Comparison of ENCODE assay signal across 1 cellular context in the genomic region with DNA sequence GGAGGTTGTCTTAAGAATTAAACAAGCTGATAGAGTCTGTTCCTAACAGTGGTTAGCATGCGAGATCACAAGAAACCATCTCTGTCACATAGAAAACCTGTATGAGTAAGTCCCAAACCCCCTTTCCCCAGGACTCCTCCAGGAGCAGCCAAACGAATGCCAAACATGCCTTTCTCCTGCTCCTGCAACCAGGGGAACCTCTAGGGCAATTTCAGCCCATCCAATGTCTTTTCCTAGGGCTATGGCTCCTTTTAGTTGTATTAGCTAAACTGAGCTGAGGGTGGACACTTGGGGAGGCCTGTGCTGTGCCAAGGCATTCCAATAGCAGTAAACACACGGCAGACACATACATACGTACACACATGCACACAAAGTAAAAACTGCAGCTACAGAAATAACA.
TF ChIP-seq lines count a peak whose summit lies in the region.

No MANE protein-coding gene starts in this region.

TF ChIP-seq in HCT116, 20 proteins besides CTCF, POLR2A, EP300 and RAD21 (continued from another document):
- TF ChIP-seq CBX3 (IDR thresholded peaks at IDR 0.05; ENCODE audit: low read depth) (no peak), YY1 (IDR thresholded peaks at IDR 0.05; ENCODE audit: extremely low read depth, insufficient replicate concordance, low read depth, low read length) (no peak), POLR2AphosphoS5 (IDR thresholded peaks at IDR 0.05; ENCODE audit: low read depth, low read length) (no peak)
- TF ChIP-seq, protein P1, sequence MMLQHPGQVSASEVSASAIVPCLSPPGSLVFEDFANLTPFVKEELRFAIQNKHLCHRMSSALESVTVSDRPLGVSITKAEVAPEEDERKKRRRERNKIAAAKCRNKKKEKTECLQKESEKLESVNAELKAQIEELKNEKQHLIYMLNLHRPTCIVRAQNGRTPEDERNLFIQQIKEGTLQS (IDR thresholded peaks at IDR 0.05), result no peak
